Comparison of ENCODE assay signal across 1 cellular context in the genomic region with DNA sequence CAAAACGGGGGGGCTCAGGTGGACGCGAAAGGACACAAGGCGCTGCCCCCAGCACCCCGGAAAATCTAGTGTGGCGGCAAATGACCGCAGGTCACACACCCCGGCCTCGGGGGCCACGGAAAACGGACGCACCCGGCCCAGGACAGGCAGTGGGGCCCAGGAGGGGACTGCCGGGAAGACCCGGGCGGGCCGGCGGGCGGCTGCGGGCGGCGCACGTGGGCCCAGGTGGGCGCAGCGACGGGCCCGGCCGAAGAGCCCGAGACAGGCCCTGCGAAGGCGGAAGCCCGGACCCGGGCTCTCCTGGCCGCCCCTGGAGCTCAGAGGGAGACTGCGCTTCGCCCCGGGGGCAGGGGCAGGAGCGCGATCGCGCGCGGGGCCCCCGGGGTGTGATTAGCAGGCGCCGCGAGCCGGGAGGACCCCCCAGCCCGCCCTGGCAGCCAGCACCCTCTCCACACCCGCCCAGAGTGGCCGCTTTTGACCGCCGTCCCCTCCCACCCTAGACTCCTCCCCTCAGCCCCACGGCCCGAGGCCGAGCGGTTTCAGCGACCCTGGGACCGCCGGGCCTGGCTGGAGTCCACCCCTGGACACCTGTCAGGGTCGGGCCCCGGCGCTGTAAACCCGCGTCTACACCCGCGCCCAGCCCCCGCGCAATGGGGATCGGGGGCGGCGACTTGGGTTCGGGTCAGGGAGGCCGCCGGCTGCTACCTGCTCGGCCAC.
A peak's percentile ranks its signal among the peaks of the same experiment; 100 is the strongest.
TF ChIP-seq lines count a peak whose summit lies in the region.

No MANE protein-coding gene starts in this region.

TF ChIP-seq in HepG2, 621 proteins besides CTCF, POLR2A, EP300 and RAD21 (continued from another document and continues in another):
- TF ChIP-seq PAXIP1 (CRISPR knock-in tag; conservative IDR thresholded peaks at IDR 0.05), result peak; percentile 11; the same call in 1 of the 2 replicates
- TF ChIP-seq ZNF318 (CRISPR knock-in tag; IDR thresholded peaks at IDR 0.05), result no peak
- no peak for TF ChIP-seq JUNB (CRISPR knock-in tag; IDR thresholded peaks at IDR 0.05; ENCODE audit: borderline replicate concordance)
- no peak for TF ChIP-seq ZNF530 (CRISPR knock-in tag; IDR thresholded peaks at IDR 0.05; ENCODE audit: low read depth)
- TF ChIP-seq BORCS8-MEF2B (CRISPR knock-in tag; IDR thresholded peaks at IDR 0.05), result no peak
- TF ChIP-seq SIN3A (IDR thresholded peaks at IDR 0.05; ENCODE audit: borderline replicate concordance, low read depth, low read length), result peak; percentile 34; the same call in 1 of the 2 replicates
- no peak for TF ChIP-seq U2AF1 (optimal IDR thresholded peaks at IDR 0.05; ENCODE audit: low read depth, low read length)
- 0 out of 2 replicates have a peak, but pooled peaks have one; percentile 24 for TF ChIP-seq ZNF670 (CRISPR knock-in tag; IDR thresholded peaks at IDR 0.05; ENCODE audit: borderline replicate concordance)
- TF ChIP-seq ZNF160 (CRISPR knock-in tag; IDR thresholded peaks at IDR 0.05), result no peak
- TF ChIP-seq CAMTA2 (CRISPR knock-in tag; IDR thresholded peaks at IDR 0.05; ENCODE audit: borderline replicate concordance), result 0 out of 2 replicates have a peak, but pooled peaks have one; percentile 19
- TF ChIP-seq RARA (CRISPR knock-in tag; IDR thresholded peaks at IDR 0.05), result no peak
- TF ChIP-seq, protein P1, sequence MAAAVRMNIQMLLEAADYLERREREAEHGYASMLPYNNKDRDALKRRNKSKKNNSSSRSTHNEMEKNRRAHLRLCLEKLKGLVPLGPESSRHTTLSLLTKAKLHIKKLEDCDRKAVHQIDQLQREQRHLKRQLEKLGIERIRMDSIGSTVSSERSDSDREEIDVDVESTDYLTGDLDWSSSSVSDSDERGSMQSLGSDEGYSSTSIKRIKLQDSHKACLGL (CRISPR knock-in tag; IDR thresholded peaks at IDR 0.05), result no peak; the same call in 1 of the 2 replicates
- no peak for TF ChIP-seq ZNF496 (CRISPR knock-in tag; IDR thresholded peaks at IDR 0.05; ENCODE audit: insufficient replicate concordance)
- no peak for TF ChIP-seq SETDB1 (CRISPR knock-in tag; IDR thresholded peaks at IDR 0.05; ENCODE audit: borderline replicate concordance)
- TF ChIP-seq ARID3A (IDR thresholded peaks at IDR 0.05; ENCODE audit: low read depth, low read length), result no peak
- TF ChIP-seq AGO2 (optimal IDR thresholded peaks at IDR 0.05; ENCODE audit: low read depth, low read length), result peak; percentile 35
- TF ChIP-seq NR2F2 (IDR thresholded peaks at IDR 0.05; ENCODE audit: borderline replicate concordance, low read depth), result no peak
- 0 out of 2 replicates have a peak, but pooled peaks have one; percentile 53 for TF ChIP-seq ZNF234 (CRISPR knock-in tag; conservative IDR thresholded peaks at IDR 0.05)
- TF ChIP-seq ZNF224 (CRISPR knock-in tag; IDR thresholded peaks at IDR 0.05), result no peak
- no peak for TF ChIP-seq ATRX (CRISPR knock-in tag; IDR thresholded peaks at IDR 0.05; ENCODE audit: borderline replicate concordance)
- no peak for TF ChIP-seq PBX2 (CRISPR knock-in tag; IDR thresholded peaks at IDR 0.05)
- TF ChIP-seq, protein P2, sequence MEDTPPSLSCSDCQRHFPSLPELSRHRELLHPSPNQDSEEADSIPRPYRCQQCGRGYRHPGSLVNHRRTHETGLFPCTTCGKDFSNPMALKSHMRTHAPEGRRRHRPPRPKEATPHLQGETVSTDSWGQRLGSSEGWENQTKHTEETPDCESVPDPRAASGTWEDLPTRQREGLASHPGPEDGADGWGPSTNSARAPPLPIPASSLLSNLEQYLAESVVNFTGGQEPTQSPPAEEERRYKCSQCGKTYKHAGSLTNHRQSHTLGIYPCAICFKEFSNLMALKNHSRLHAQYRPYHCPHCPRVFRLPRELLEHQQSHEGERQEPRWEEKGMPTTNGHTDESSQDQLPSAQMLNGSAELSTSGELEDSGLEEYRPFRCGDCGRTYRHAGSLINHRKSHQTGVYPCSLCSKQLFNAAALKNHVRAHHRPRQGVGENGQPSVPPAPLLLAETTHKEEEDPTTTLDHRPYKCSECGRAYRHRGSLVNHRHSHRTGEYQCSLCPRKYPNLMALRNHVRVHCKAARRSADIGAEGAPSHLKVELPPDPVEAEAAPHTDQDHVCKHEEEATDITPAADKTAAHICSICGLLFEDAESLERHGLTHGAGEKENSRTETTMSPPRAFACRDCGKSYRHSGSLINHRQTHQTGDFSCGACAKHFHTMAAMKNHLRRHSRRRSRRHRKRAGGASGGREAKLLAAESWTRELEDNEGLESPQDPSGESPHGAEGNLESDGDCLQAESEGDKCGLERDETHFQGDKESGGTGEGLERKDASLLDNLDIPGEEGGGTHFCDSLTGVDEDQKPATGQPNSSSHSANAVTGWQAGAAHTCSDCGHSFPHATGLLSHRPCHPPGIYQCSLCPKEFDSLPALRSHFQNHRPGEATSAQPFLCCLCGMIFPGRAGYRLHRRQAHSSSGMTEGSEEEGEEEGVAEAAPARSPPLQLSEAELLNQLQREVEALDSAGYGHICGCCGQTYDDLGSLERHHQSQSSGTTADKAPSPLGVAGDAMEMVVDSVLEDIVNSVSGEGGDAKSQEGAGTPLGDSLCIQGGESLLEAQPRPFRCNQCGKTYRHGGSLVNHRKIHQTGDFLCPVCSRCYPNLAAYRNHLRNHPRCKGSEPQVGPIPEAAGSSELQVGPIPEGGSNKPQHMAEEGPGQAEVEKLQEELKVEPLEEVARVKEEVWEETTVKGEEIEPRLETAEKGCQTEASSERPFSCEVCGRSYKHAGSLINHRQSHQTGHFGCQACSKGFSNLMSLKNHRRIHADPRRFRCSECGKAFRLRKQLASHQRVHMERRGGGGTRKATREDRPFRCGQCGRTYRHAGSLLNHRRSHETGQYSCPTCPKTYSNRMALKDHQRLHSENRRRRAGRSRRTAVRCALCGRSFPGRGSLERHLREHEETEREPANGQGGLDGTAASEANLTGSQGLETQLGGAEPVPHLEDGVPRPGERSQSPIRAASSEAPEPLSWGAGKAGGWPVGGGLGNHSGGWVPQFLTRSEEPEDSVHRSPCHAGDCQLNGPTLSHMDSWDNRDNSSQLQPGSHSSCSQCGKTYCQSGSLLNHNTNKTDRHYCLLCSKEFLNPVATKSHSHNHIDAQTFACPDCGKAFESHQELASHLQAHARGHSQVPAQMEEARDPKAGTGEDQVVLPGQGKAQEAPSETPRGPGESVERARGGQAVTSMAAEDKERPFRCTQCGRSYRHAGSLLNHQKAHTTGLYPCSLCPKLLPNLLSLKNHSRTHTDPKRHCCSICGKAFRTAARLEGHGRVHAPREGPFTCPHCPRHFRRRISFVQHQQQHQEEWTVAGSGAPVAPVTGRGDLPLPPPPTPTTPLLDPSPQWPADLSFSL (CRISPR knock-in tag; IDR thresholded peaks at IDR 0.05), result 0 out of 2 replicates have a peak, but pooled peaks have one; percentile 21
- TF ChIP-seq, protein P3, sequence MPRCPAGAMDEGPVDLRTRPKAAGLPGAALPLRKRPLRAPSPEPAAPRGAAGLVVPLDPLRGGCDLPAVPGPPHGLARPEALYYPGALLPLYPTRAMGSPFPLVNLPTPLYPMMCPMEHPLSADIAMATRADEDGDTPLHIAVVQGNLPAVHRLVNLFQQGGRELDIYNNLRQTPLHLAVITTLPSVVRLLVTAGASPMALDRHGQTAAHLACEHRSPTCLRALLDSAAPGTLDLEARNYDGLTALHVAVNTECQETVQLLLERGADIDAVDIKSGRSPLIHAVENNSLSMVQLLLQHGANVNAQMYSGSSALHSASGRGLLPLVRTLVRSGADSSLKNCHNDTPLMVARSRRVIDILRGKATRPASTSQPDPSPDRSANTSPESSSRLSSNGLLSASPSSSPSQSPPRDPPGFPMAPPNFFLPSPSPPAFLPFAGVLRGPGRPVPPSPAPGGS (CRISPR knock-in tag; IDR thresholded peaks at IDR 0.05), result 0 out of 2 replicates have a peak, but pooled peaks have one; percentile 19
- no peak for TF ChIP-seq MEIS2 (CRISPR knock-in tag; IDR thresholded peaks at IDR 0.05)
